ENCODE assay signal across 17 cellular contexts in the genomic region with DNA sequence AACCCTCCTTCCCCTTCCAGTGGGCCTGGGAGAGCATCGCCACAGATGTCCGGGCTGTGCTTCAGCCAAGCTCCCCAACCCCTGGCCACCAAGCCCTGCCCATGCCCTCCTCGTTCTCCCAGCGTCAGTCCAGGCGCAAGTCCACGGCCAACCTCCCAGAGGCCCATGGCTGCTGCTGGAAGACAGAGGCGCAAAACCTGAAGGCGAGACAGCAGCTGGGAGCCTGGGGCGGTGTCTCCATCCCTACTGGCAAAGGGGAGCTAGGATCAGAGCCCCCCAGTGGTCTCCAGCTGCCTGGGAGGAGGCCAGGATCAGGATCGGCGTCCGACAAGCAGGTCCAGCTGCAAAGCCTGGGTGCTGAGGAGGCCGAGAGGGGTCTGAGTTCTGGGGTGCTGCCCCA. TPM values are rescaled to one million over a fixed set of nuclear protein-coding genes. Genes with fewer than 3 reads are reported as not detected.
DNase-seq lines count a peak whose midpoint lies in the region; ATAC-seq, FAIRE-seq and TF ChIP-seq lines count a peak whose summit lies in the region.
"Had no signal": no experiment of that assay in that cellular context is flagged by ENCODE, and none has a peak within 500 bp of the region (broad histone marks: within the 10 kb centered on the region; RNA-seq: fewer than 3 reads in every experiment).

No MANE protein-coding gene starts in this region.

- H3K9me3 Mint-ChIP-seq in dendritic cell treated with granulocyte-macrophage colony-stimulating factor and Interleukin-4, amounts not matched to agents 40 ng/mL and 50 ng/mL, for 4 days = no peaks in the 10 kb centered on the region

- intact Hi-C loops in dendritic cell treated with granulocyte-macrophage colony-stimulating factor and Interleukin-4, amounts not matched to agents 40 ng/mL and 50 ng/mL, for 4 days (cut with micrococcal nuclease) = no loop called here
- intact Hi-C loops in kidney (cut with DNase I) = no loop called here
- intact Hi-C loops in left cardiac atrium (cut with DNase I) = no loop called here

- H3K4me1 Mint-ChIP-seq in dendritic cell treated with granulocyte-macrophage colony-stimulating factor and Interleukin-4, amounts not matched to agents 40 ng/mL and 50 ng/mL, for 4 days (ENCODE audit: low read depth) = peaks cover 23% of the 10 kb centered on the region

- H3K27ac ChIP-seq in HUES64 (ENCODE audit: low read depth, low read length) (no peak overlapping the region), kidney (ENCODE audit: low read depth in 2 of 2, low read length in 2 of 2) (no peak overlapping the region)
- H3K27ac ChIP-seq: C4-2B, HL-60, PC-9, SK-N-MC had no signal

- H3K9ac ChIP-seq in HUES64 (ENCODE audit: low read depth, low read length) (peak overlapping the region; percentile 8; the same call in 1 of the 2 replicates), kidney (ENCODE audit: low read length in 2 of 2) (no peak overlapping the region)

- no peak for ATAC-seq in left cardiac atrium

- FAIRE-seq in kidney (lab: Jason Lieb, UNC) (no peak), RCC 7860 (lab: Jason Lieb, UNC) (no peak)
- FAIRE-seq: G401.6 had no signal

- peaks cover 17% of the 10 kb centered on the region for H3K27me3 Mint-ChIP-seq in dendritic cell treated with granulocyte-macrophage colony-stimulating factor and Interleukin-4, amounts not matched to agents 40 ng/mL and 50 ng/mL, for 4 days

- DNase-seq in kidney (peak; percentile 70), left cardiac atrium (no peak), NCI-H748 treated with DMSO at 0.1 percent for 48 hours (lab: John Stamatoyannopoulos, UW) (no peak), RCC 7860 (ENCODE audit: low spot score) (no peak)
- DNase-seq: DND-41, KG1, NCI-H1436, NCI-H2081, NCI-H774, PC-9 had no signal

- no peak overlapping the region for H3K4me3 Mint-ChIP-seq in dendritic cell treated with granulocyte-macrophage colony-stimulating factor and Interleukin-4, amounts not matched to agents 40 ng/mL and 50 ng/mL, for 4 days

- no peaks in the 10 kb centered on the region for H3K36me3 Mint-ChIP-seq in dendritic cell treated with granulocyte-macrophage colony-stimulating factor and Interleukin-4, amounts not matched to agents 40 ng/mL and 50 ng/mL, for 4 days (ENCODE audit: low read depth)

- H3K4me1 ChIP-seq in HUES64 (ENCODE audit: insufficient read depth, low read length) = peaks cover 9% of the 10 kb centered on the region
- H3K4me1 ChIP-seq in kidney (ENCODE audit: control insufficient read depth in 1 of 2, insufficient read depth in 1 of 2, low read depth in 1 of 2, low read length in 2 of 2) = no peaks in the 10 kb centered on the region

- H3K36me3 ChIP-seq in HUES64 (ENCODE audit: insufficient read depth, low read length) (no peaks in the 10 kb centered on the region), kidney (ENCODE audit: control insufficient read depth in 1 of 2, insufficient read depth in 2 of 2, low read length in 2 of 2) (no peaks in the 10 kb centered on the region)

- peak overlapping the region; percentile 14 for H3K27ac Mint-ChIP-seq in dendritic cell treated with granulocyte-macrophage colony-stimulating factor and Interleukin-4, amounts not matched to agents 40 ng/mL and 50 ng/mL, for 4 days

- 82% methylated on average over 13 of the region's 13 CpGs for WGBS in HUES64

- H3K9me3 ChIP-seq in HUES64 (ENCODE audit: insufficient read depth, low read depth, low read length) (no peaks in the 10 kb centered on the region), kidney (ENCODE audit: control insufficient read depth in 1 of 2, low read length in 2 of 2) (no peaks in the 10 kb centered on the region)

- H3K4me3 ChIP-seq in HUES64 (ENCODE audit: low read length) (no peak overlapping the region), kidney (ENCODE audit: low read length in 2 of 2) (no peak overlapping the region)
- H3K4me3 ChIP-seq: PC-9, SK-N-MC had no signal

- TF ChIP-seq CTCF in kidney (IDR thresholded peaks at IDR 0.05; ENCODE audit: borderline replicate concordance, extremely low read depth, insufficient read depth) = no peak

- H3K27me3 ChIP-seq in HUES64 (ENCODE audit: insufficient read depth, low read length) = no peaks in the 10 kb centered on the region

RNA-seq across cellular contexts. Expression of gene TSGA10IP, which starts 1.9 kb away (rescaled TPM):
- polyA plus RNA-seq in HUES64 (2013, experiment 1 of 2) = 2.3 TPM
- 3.6 TPM for polyA plus RNA-seq in HUES64 (2013, experiment 2 of 2)
- total RNA-seq in kidney = not detected
- polyA plus RNA-seq in kidney (ENCODE audit: insufficient read depth, low read depth, low replicate concordance) = not detected
- not detected for total RNA-seq in left cardiac atrium
- total RNA-seq: NCI-H460, PC-9 had no signal

RNA-seq across cellular contexts. Expression of gene SART1, which starts 14.4 kb away (rescaled TPM):
- polyA plus RNA-seq in HUES64 (2013, experiment 1 of 2) = 42.6 TPM
- 45.3 TPM for polyA plus RNA-seq in HUES64 (2013, experiment 2 of 2)
- total RNA-seq in kidney (48.6 TPM), left cardiac atrium (10 to 100 TPM; 31.2 to 31.6 TPM)
- polyA plus RNA-seq in kidney (ENCODE audit: insufficient read depth, low read depth, low replicate concordance) = 48.7 TPM

RNA-seq across cellular contexts. Expression of gene DRAP1, which starts 27.9 kb away (rescaled TPM):
- 87.0 TPM for polyA plus RNA-seq in HUES64 (2013, experiment 1 of 2)
- polyA plus RNA-seq in HUES64 (2013, experiment 2 of 2) = 93.0 TPM
- 51.2 TPM for total RNA-seq in kidney
- 150 TPM for polyA plus RNA-seq in kidney (ENCODE audit: insufficient read depth, low read depth, low replicate concordance)
- total RNA-seq in left cardiac atrium = 10 to 100 TPM; 80.6 to 86.8 TPM

RNA-seq across cellular contexts. Expression of gene C11orf68, which starts 28.3 kb away (rescaled TPM):
- polyA plus RNA-seq in HUES64 (2013, experiment 1 of 2) = 17.7 TPM
- 19.4 TPM for polyA plus RNA-seq in HUES64 (2013, experiment 2 of 2)
- total RNA-seq in kidney = 38.0 TPM
- 52.0 TPM for polyA plus RNA-seq in kidney (ENCODE audit: insufficient read depth, low read depth, low replicate concordance)
- total RNA-seq in left cardiac atrium = 10 to 100 TPM; 29.9 to 31.8 TPM

RNA-seq across cellular contexts. Expression of gene FOSL1, which starts 46.9 kb away (rescaled TPM):
- polyA plus RNA-seq in HUES64 (2013, experiment 1 of 2) = 15.0 TPM
- 12.0 TPM for polyA plus RNA-seq in HUES64 (2013, experiment 2 of 2)
- 3.2 TPM for total RNA-seq in kidney
- polyA plus RNA-seq in kidney (ENCODE audit: insufficient read depth, low read depth, low replicate concordance) = 0.37 TPM
- total RNA-seq in left cardiac atrium = 10 to 100 TPM in 1 of 2 donors, 1 to 10 TPM in 1; 1.3 to 11.1 TPM
